Comparison of ENCODE assay signal across 8 cellular contexts in the genomic region with DNA sequence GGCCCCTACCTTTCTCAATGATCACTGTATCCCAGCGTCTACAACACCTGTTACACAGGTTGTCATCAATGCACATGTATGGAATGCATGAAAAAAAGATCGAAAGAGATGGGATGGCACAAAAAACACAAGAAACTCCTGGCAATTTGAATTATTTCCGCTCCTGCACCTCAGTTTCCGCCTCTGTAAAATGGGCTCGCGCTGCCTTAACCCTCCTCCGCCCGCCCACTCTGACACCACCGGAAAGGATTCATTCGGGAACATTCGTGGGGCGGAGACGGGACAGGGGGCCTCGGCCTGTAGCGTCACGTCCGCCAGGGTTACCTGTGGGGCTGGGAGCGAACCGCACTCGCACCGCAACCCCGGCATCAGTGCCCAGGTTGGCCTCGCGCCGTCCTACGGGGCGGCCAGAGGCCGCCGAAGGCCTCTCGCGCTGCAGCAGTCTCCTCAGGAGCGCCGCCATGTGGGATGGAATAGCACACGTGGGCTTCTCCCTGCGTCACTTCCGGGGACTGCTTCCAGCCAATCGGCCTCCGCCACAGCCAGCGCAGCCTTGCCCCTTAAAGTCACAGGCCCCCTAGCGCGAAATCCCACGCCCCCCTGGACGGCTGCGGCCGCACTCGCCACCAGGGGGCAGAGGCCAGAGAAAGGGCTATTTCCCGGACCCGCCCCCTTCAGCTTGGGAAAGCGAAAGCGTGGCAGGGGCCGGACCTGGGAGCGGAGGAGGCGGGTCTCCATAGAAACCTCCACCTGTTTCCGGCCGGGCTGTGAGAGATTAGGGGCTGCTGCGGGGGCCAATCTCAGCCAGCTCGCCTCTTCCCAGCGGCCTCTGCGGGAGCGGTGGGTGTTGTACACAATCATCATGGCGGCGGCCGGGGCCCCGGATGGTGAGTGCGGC. TPM values are rescaled to one million over a fixed set of nuclear protein-coding genes. Genes with fewer than 3 reads are reported as not detected.
DNase-seq lines count a peak whose midpoint lies in the region; ATAC-seq and TF ChIP-seq lines count a peak whose summit lies in the region.

EARS2 (minus strand) TSS at position 470 of the 898 bp plus-strand sequence; CDS start at position 463, 7 bp downstream.
A gene with protein sequence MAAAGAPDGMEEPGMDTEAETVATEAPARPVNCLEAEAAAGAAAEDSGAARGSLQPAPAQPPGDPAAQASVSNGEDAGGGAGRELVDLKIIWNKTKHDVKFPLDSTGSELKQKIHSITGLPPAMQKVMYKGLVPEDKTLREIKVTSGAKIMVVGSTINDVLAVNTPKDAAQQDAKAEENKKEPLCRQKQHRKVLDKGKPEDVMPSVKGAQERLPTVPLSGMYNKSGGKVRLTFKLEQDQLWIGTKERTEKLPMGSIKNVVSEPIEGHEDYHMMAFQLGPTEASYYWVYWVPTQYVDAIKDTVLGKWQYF (plus strand): TSS at position 847 of the 898 bp plus-strand sequence. CDS start 16 bp downstream, at position 863.

- DNase-seq in GM13977 (ENCODE audit: low spot score) = peak; percentile 97
- peak; percentile 100 for DNase-seq in NCI-H146 treated with DMSO at 0.1 percent for 48 hours (lab: John Stamatoyannopoulos, UW; ENCODE audit: unreplicated experiment)
- peak; percentile 99 for DNase-seq in amniotic stem cell (lab: John Stamatoyannopoulos, UW)
- peak; percentile 98 for DNase-seq in left ventricle myocardium inferior
- DNase-seq in prostate gland (ENCODE audit: low spot score) = peak; percentile 97

- peak; percentile 53 for TF ChIP-seq POLR2A in prostate gland (IDR thresholded peaks at IDR 0.05)

- in situ Hi-C loops in GM13977 (cut with MboI; ENCODE audit: low pct_unique_long_range_greater_than_20kb, low sequenced_read_pairs, unreplicated experiment) = no loop called here

- TF ChIP-seq CTCF in GM13977 (IDR thresholded peaks at IDR 0.05; ENCODE audit: extremely low read depth, insufficient read depth, missing control alignments) (peak; percentile 87), left ventricle myocardium inferior (IDR thresholded peaks at IDR 0.05; ENCODE audit: borderline replicate concordance) (peak; percentile 98), prostate gland (IDR thresholded peaks at IDR 0.05) (peak; percentile 73 to 99 (median 98))

- peak; percentile 90 for ATAC-seq in HG02884 (IDR thresholded peaks at IDR 0.05; ENCODE audit: unreplicated experiment)

- H3K9me3 ChIP-seq in left ventricle myocardium inferior (replicated peaks) = no peaks in the 10 kb centered on the region
- H3K9me3 ChIP-seq in prostate gland = no peaks in the 10 kb centered on the region

- intact Hi-C loops in T-helper 1 cell treated with Interleukin-12 subunit alpha and Interleukin-12 subunit beta and Interleukin-4 antibody, amounts not matched to agents 30 ng/mL and 1 ng/mL, for 36 hours (cut with micrococcal nuclease) = loop anchor here (1.0 to 2.0 kb wide), 12 partner anchors 39 to 1604 kb away; partner anchors contain the start of genes COG7, DCTN5, GGA2 and NDUFAB1
- intact Hi-C loops in left ventricle myocardium inferior (cut with micrococcal nuclease) (no loop called here), prostate gland (cut with DNase I) (loop anchor here (5.0 kb wide), 1 partner anchor 50 kb away; no protein-coding TSS in a partner anchor)

- H3K4me1 ChIP-seq in left ventricle myocardium inferior (peaks cover 50% of the 10 kb centered on the region), prostate gland (replicated peaks) (no peaks in the 10 kb centered on the region), urinary bladder (ENCODE audit: insufficient read depth) (no peaks in the 10 kb centered on the region)

- H3K27me3 ChIP-seq in left ventricle myocardium inferior (ENCODE audit: low read depth) (no peaks in the 10 kb centered on the region), prostate gland (replicated peaks; ENCODE audit: insufficient read depth) (no peaks in the 10 kb centered on the region)

- WGBS in prostate gland = 2% methylated on average over 65 of the region's 65 CpGs
- 2% methylated on average over 65 of the region's 65 CpGs for WGBS in urinary bladder

- H3K4me3 ChIP-seq in left ventricle myocardium inferior (peak within 1 kb of the TSS; percentile 95), prostate gland (peak within 1 kb of the TSS; percentile 68 to 99), urinary bladder (ENCODE audit: low read depth, low read length) (peak within 1 kb of the TSS; percentile 95)

- H3K36me3 ChIP-seq in left ventricle myocardium inferior (peaks cover 40% of the 10 kb centered on the region), prostate gland (peaks cover 1 to 8% of the 10 kb centered on the region in 2 donors), urinary bladder (ENCODE audit: insufficient read depth) (no peaks in the 10 kb centered on the region)

- peak within 1 kb of the TSS; percentile 93 for H3K27ac ChIP-seq in left ventricle myocardium inferior (replicated peaks)
- peak within 1 kb of the TSS; percentile 83 to 89 for H3K27ac ChIP-seq in prostate gland
- peak within 1 kb of the TSS; percentile 63 for H3K27ac ChIP-seq in urinary bladder (ENCODE audit: low read depth)

RNA-seq across cellular contexts. Expression of gene EARS2, which starts in this region (rescaled TPM):
- total RNA-seq in T-helper 1 cell treated with Interleukin-12 subunit alpha and Interleukin-12 subunit beta and Interleukin-4 antibody, amounts not matched to agents 30 ng/mL and 1 ng/mL, for 36 hours = 19.8 and 20.2 TPM in 2 replicates
- total RNA-seq in left ventricle myocardium inferior (21.1 TPM), prostate gland (10 to 100 TPM; 40.3 to 60.2 TPM), urinary bladder (27.5 TPM)
- polyA plus RNA-seq in urinary bladder = 17.7 TPM

RNA-seq across cellular contexts. Expression of the second gene that starts in this region (rescaled TPM):
- total RNA-seq in T-helper 1 cell treated with Interleukin-12 subunit alpha and Interleukin-12 subunit beta and Interleukin-4 antibody, amounts not matched to agents 30 ng/mL and 1 ng/mL, for 36 hours = 54.8 and 57.6 TPM in 2 replicates
- 61.4 TPM for total RNA-seq in left ventricle myocardium inferior
- total RNA-seq in prostate gland = 100 to 1,000 TPM in 1 of 2 donors, 10 to 100 TPM in 1; 92.2 to 218 TPM
- total RNA-seq in urinary bladder = 51.6 TPM
- polyA plus RNA-seq in urinary bladder = 18.0 TPM

Comparison
In these comparisons a context has a peak if more than half of its experiments do, and no peak if none do; other contexts are left out.
1. Peak in every context shown above with its lines: DNase-seq, ATAC-seq, H3K4me3 ChIP-seq and H3K27ac ChIP-seq.